14 cellular contexts compared by ENCODE assay signal in the genomic region with DNA sequence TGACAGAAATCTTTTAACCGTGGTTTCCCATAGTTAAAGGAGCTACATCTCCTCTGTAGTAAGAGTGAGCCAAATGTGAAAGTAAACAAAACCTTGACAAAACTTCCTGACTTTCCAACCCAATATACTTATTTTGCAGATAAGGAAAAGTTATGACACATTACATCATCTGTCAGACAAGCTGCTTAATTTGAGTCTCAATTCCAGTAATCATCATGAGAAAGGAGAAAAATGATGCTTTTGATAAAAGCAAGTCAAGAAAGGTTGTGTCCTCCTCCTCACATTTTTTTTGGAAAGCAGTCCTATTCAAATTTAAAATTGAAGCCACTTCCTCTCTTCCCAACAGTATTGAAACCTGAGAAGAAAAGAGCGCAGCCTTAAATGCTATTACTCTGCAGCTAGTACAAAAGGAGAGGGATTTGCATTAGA.
DNase-seq lines count a peak whose midpoint lies in the region; ATAC-seq lines count a peak whose summit lies in the region.
"Had no signal": no experiment of that assay in that cellular context is flagged by ENCODE, and none has a peak within 500 bp of the region (broad histone marks: within the 10 kb centered on the region; RNA-seq: fewer than 3 reads in every experiment).

No MANE protein-coding gene starts in this region.

- DNase-seq in NCI-H2107 treated with DMSO at 0.1 percent for 48 hours (lab: John Stamatoyannopoulos, UW; ENCODE audit: unreplicated experiment): peak; percentile 44
- DNase-seq in NCI-H2107 (lab: John Stamatoyannopoulos, UW): no peak
- peak; percentile 65 for DNase-seq in amniotic epithelial cell (ENCODE audit: low read depth)
- DNase-seq in iPS DF 4.7 (ENCODE audit: extremely low read depth, low spot score): peak; percentile 56
- DNase-seq in AG20443 (ENCODE audit: low spot score): no peak
- DNase-seq in NCI-H345 (lab: John Stamatoyannopoulos, UW): no peak
- DNase-seq: activated CD4-positive, alpha-beta T cell treated with anti-CD3 and anti-CD28 coated beads, Interleukin-2, amount 10 ng/mL, durations not matched to agents 7 days and 5 days; anterior cingulate cortex; effector memory CD8-positive, alpha-beta T cell; ovary; T-helper 17 cell had no signal

- ATAC-seq in GM18909 (IDR thresholded peaks at IDR 0.05; ENCODE audit: poor library complexity, unreplicated experiment) (no peak), GM18870 (IDR thresholded peaks at IDR 0.05; ENCODE audit: unreplicated experiment) (no peak)
- ATAC-seq: A549; effector memory CD8-positive, alpha-beta T cell; T-helper 17 cell had no signal

Comparison
In these comparisons a context has a peak if more than half of its experiments do, and no peak if none do; other contexts are left out.
1. DNase-seq: peak in NCI-H2107 treated with DMSO at 0.1 percent for 48 hours (single experiment), amniotic epithelial cell (single experiment) and iPS DF 4.7 (single experiment); none in NCI-H2107 (single experiment), AG20443 (single experiment) and NCI-H345 (single experiment).